30 cellular contexts compared by ENCODE assay signal in genomic region chr1:33323663-33324477, GRCh38. TPM values are rescaled to one million over a fixed set of nuclear protein-coding genes. Genes with fewer than 3 reads are reported as not detected.
A peak's percentile ranks its signal among the peaks of the same experiment; 100 is the strongest.
DNase-seq lines count a peak whose midpoint lies in the region; ATAC-seq and TF ChIP-seq lines count a peak whose summit lies in the region.
"Had no signal": no experiment of that assay in that cellular context is flagged by ENCODE, and none has a peak within 500 bp of the region (broad histone marks: within the 10 kb centered on the region; RNA-seq: fewer than 3 reads in every experiment).

No MANE protein-coding gene starts in this region.

- peaks cover 5% of the 10 kb centered on the region; the same call in 1 of the 2 replicates for H4K20me1 ChIP-seq in PC-3 (ENCODE audit: low read length)
- peaks cover 10% of the 10 kb centered on the region for H4K20me1 ChIP-seq in neural progenitor cell (ENCODE audit: low read depth)

- POLR2A ChIA-PET in A673 (lab: Charles Lee; ENCODE audit: low non-redundant PET) (no interaction called here), PC-3 (lab: Charles Lee; ENCODE audit: unreplicated experiment) (interaction anchor here (0.6 kb wide), 1 partner anchor 15 kb away, joined by 3 read pairs; no protein-coding TSS in a partner anchor), GM10248 (lab: Yijun Ruan, JAX) (no interaction called here)

- CTCF ChIA-PET in A673 (lab: Charles Lee) (interaction anchor here (0.5 kb wide), 2 partner anchors 15 to 803 kb away, joined by 3 to 10 read pairs; no protein-coding TSS in a partner anchor), PC-3 (lab: Charles Lee) (interaction anchor here (0.7 kb wide), 1 partner anchor 267 kb away, joined by 3 read pairs; no protein-coding TSS in a partner anchor), GM10248 (lab: Yijun Ruan, JAX) (interaction anchor here (0.9 to 1.9 kb wide), 2 partner anchors 26 to 28 kb away, joined by 3 to 9 read pairs; no protein-coding TSS in a partner anchor)

- H3K79me2 ChIP-seq in PC-3 (ENCODE audit: low read length) (no peaks in the 10 kb centered on the region), neural progenitor cell (ENCODE audit: low read depth) (no peaks in the 10 kb centered on the region)

- peaks cover 64% of the 10 kb centered on the region for H3K36me3 ChIP-seq in A673 (ENCODE audit: insufficient read depth, low read length, poor library complexity, severe bottlenecking)
- peaks cover 61% of the 10 kb centered on the region for H3K36me3 ChIP-seq in PC-3 (ENCODE audit: low read depth, low read length)
- peaks cover 7% of the 10 kb centered on the region for H3K36me3 ChIP-seq in neural progenitor cell
- peaks cover 45% of the 10 kb centered on the region for H3K36me3 ChIP-seq in HAP-1 (replicated peaks)

- H3K9me3 ChIP-seq in A673 (ENCODE audit: low read depth, low read length, poor library complexity, severe bottlenecking) (no peaks in the 10 kb centered on the region), PC-3 (ENCODE audit: low read length) (no peaks in the 10 kb centered on the region), neural progenitor cell (ENCODE audit: low read depth) (no peaks in the 10 kb centered on the region), HAP-1 (no peaks in the 10 kb centered on the region)
- H3K9me3 ChIP-seq: A549, ascending aorta had no signal

- H3K4me2 ChIP-seq in PC-3 (ENCODE audit: low read length) (no peak overlapping the region), neural progenitor cell (no peak overlapping the region)
- H3K4me2 ChIP-seq: A549 had no signal

- no peaks in the 10 kb centered on the region for H3K9me3 Mint-ChIP-seq in effector memory CD8-positive, alpha-beta T cell
- H3K9me3 Mint-ChIP-seq in neural progenitor cell = no peaks in the 10 kb centered on the region
- H3K9me3 Mint-ChIP-seq: activated naive CD4-positive, alpha-beta T cell treated with anti-CD3 and anti-CD28 coated beads, Interleukin-2, amount 50 U/mL, for 72 hours; HFFc6 had no signal

- peaks cover 49% of the 10 kb centered on the region for H3K36me3 Mint-ChIP-seq in effector memory CD8-positive, alpha-beta T cell (ENCODE audit: insufficient read depth)
- peaks cover 30% of the 10 kb centered on the region for H3K36me3 Mint-ChIP-seq in neural progenitor cell

- peak overlapping the region; percentile 33 to 62 for H3K27ac Mint-ChIP-seq in effector memory CD8-positive, alpha-beta T cell
- no peak overlapping the region for H3K27ac Mint-ChIP-seq in neural progenitor cell
- H3K27ac Mint-ChIP-seq: HFFc6 had no signal

- TF ChIP-seq CTCF in A673 (conservative IDR thresholded peaks at IDR 0.05; ENCODE audit: low read depth, low read length) = no peak
- TF ChIP-seq CTCF in PC-3 (conservative IDR thresholded peaks at IDR 0.05; ENCODE audit: low read depth, low read length) = no peak
- TF ChIP-seq CTCF in neural progenitor cell (IDR thresholded peaks at IDR 0.05) = no peak
- no peak for TF ChIP-seq CTCF in GM10248 (IDR thresholded peaks at IDR 0.05; ENCODE audit: control extremely low read depth, extremely low read depth, low read depth, missing control alignments)

- BruUV-seq in A673 (replicated peaks; lab: Mats Ljungman, UMichigan) = TSS peak; percentile 32
- TSS peak; percentile 7 for BruUV-seq in PC-3 (replicated peaks; lab: Mats Ljungman, UMichigan)

- H3K27me3 Mint-ChIP-seq in effector memory CD8-positive, alpha-beta T cell = no peaks in the 10 kb centered on the region
- H3K27me3 Mint-ChIP-seq in neural progenitor cell (ENCODE audit: insufficient read depth, low read depth) = peaks cover 6% of the 10 kb centered on the region

- H3K9me2 ChIP-seq in PC-3 (replicated peaks; ENCODE audit: low read length) = no peaks in the 10 kb centered on the region

- in situ Hi-C loops in HAP-1 (cut with MboI; ENCODE audit: low sequenced_read_pairs) = no loop called here

- intact Hi-C loops in A673 (cut with micrococcal nuclease; ENCODE audit: unreplicated experiment) (no loop called here), PC-3 (cut with micrococcal nuclease) (no loop called here)

- no peaks in the 10 kb centered on the region for H3K4me1 Mint-ChIP-seq in effector memory CD8-positive, alpha-beta T cell (ENCODE audit: low read depth in 2 of 2)
- H3K4me1 Mint-ChIP-seq in neural progenitor cell = peaks cover 3% of the 10 kb centered on the region

- H3K4me1 ChIP-seq in A673 (ENCODE audit: insufficient read depth, low read length, poor library complexity, severe bottlenecking) (no peaks in the 10 kb centered on the region), PC-3 (ENCODE audit: insufficient read depth, low read length) (peaks cover 13% of the 10 kb centered on the region), neural progenitor cell (no peaks in the 10 kb centered on the region), HAP-1 (no peaks in the 10 kb centered on the region)
- H3K4me1 ChIP-seq: A549 had no signal

- H3K4me3 ChIP-seq in A673 (ENCODE audit: low read depth, low read length, poor library complexity, severe bottlenecking) (no peak overlapping the region), PC-3 (ENCODE audit: low read length) (no peak overlapping the region), neural progenitor cell (no peak overlapping the region), HAP-1 (no peak overlapping the region)
- H3K4me3 ChIP-seq: A549, ascending aorta, GM12878, skin epidermis had no signal

- ATAC-seq in PC-3 = no peak
- ATAC-seq in effector memory CD8-positive, alpha-beta T cell (replicated peaks) = no peak
- ATAC-seq: A549; activated naive CD4-positive, alpha-beta T cell treated with anti-CD3 and anti-CD28 coated beads, Interleukin-2, amount 50 U/mL, for 72 hours; GM12878 had no signal

- H3K9ac ChIP-seq in PC-3 (ENCODE audit: low read length) (no peak overlapping the region), neural progenitor cell (no peak overlapping the region)

- DNase-seq in A673 (ENCODE audit: low spot score) = no peak
- DNase-seq in PC-3 = no peak
- DNase-seq in effector memory CD8-positive, alpha-beta T cell = no peak
- no peak for DNase-seq in neural progenitor cell (ENCODE audit: low spot score)
- DNase-seq in GM10248 (ENCODE audit: extremely low spot score) = no peak
- no peak for DNase-seq in inferior parietal cortex (ENCODE audit: extremely low spot score)
- DNase-seq in HAP-1 (ENCODE audit: low spot score in 2 of 2) = no peak
- DNase-seq in COLO829 (ENCODE audit: low spot score) = no peak
- DNase-seq: activated CD4-positive, alpha-beta T cell treated with anti-CD3 and anti-CD28 coated beads, Interleukin-2, amount 50 U/mL, for 4 hours; activated CD4-positive, CD25-positive, alpha-beta regulatory T cell; activated CD8-positive, alpha-beta memory T cell treated with anti-CD3 and anti-CD28 coated beads, Interleukin-2, amount 50 U/mL, for 4 hours; COR-L47; foreskin melanocyte; HFFc6; hypothalamus; KG1; NCI-H1436; NCI-H446 treated with DMSO at 0.1 percent for 48 hours; OCI-M1; Right ventricle myocardium superior; stimulated activated CD4-positive, alpha-beta T cell treated with anti-CD3 and anti-CD28 coated beads, Interleukin-2, amount 100 ng/mL, for 24 hours; T1000 had no signal

- H3K27ac ChIP-seq in A673 (ENCODE audit: low read depth, low read length, poor library complexity, severe bottlenecking) (no peak overlapping the region), PC-3 (ENCODE audit: low read length) (no peak overlapping the region), neural progenitor cell (peak overlapping the region; percentile 29)
- H3K27ac ChIP-seq: A549 had no signal

- H2AFZ ChIP-seq in PC-3 (ENCODE audit: low read length) (no peak overlapping the region), neural progenitor cell (replicated peaks) (no peak overlapping the region)

- H3K4me3 Mint-ChIP-seq in effector memory CD8-positive, alpha-beta T cell = no peak overlapping the region
- no peak overlapping the region for H3K4me3 Mint-ChIP-seq in neural progenitor cell
- H3K4me3 Mint-ChIP-seq: HFFc6 had no signal

- H3K27me3 ChIP-seq in A673 (replicated peaks; ENCODE audit: insufficient read depth, low read depth, low read length, poor library complexity) (no peaks in the 10 kb centered on the region), PC-3 (ENCODE audit: low read length) (no peaks in the 10 kb centered on the region), neural progenitor cell (no peaks in the 10 kb centered on the region), HAP-1 (ENCODE audit: low read depth) (no peaks in the 10 kb centered on the region)
- H3K27me3 ChIP-seq: ascending aorta had no signal

- peaks cover 4% of the 10 kb centered on the region for H3F3A ChIP-seq in PC-3 (ENCODE audit: low read length, unreplicated experiment)
- H3F3A ChIP-seq in neural progenitor cell (ENCODE audit: low read depth) = peaks cover 12% of the 10 kb centered on the region

RNA-seq across cellular contexts. Expression of gene A3GALT2, which starts 3.0 kb away (rescaled TPM):
- 0.39 TPM in 1 of 2 replicates, not detected in the other for total RNA-seq in A673 (2021)
- 0.58 TPM in 1 of 2 replicates, not detected in the other for total RNA-seq in PC-3 (2014; rRNA removed)
- total RNA-seq in neural progenitor cell (ENCODE audit: low replicate concordance) = not detected in 2 replicates
- total RNA-seq: activated naive CD4-positive, alpha-beta T cell treated with anti-CD3 and anti-CD28 coated beads, Interleukin-2, amount 50 U/mL, for 72 hours; ascending aorta; GM12878; HFFc6; lower leg skin; pulmonary artery endothelial cell; Right ventricle myocardium superior; urinary bladder had no signal
